In the genomic region with DNA sequence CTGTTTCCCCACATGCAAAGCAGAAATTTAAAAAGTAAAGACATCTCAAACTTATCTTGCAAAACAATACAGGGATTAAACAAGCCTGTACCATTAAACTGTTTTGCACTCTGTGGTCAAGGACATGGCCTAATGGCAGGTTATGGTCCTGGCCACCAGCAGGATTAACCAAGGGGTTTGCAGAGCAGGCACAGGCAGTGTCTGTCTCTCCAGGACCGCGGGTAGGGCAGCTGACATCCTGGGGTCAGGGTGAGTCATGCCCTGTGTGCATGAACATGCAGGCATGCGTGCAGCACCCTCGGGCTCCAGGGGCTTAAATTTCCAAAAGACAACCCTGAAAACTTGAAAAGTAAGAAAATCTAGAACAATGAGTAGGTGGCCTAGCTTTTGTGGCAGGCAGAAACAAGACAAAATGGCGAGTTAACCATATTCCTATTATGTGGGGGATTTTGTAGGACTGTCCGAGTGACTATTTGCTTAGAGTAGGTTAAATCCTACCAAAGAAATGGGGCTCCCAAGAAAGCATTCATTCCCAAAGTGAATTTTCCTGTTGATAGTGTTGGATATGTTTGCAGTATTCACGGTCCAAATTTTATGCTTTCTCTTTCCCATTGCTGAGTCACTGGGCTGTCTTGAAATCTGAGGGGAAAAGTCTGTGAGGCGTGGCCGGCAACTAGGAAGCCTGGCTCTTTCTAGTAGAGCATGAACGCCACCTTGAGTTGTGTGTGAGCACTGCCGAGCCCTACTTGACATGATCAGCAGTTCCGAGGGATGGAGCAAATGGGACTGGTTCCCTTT, we compare ENCODE assay signal across 8 cellular contexts.
DNase-seq lines count a peak whose midpoint lies in the region; ATAC-seq, FAIRE-seq and TF ChIP-seq lines count a peak whose summit lies in the region.

No MANE protein-coding gene starts in this region.

- H3K4me2 ChIP-seq in Loucy (ENCODE audit: low read depth, low read length, poor library complexity, severe bottlenecking) (peak overlapping the region; percentile 79), trophoblast cell (ENCODE audit: low read length) (peak overlapping the region; percentile 55)

- H3K9me3 ChIP-seq in HAP-1 (no peaks in the 10 kb centered on the region), Loucy (ENCODE audit: insufficient read depth, low read depth, low read length) (no peaks in the 10 kb centered on the region), heart right ventricle (no peaks in the 10 kb centered on the region), trophoblast cell (ENCODE audit: insufficient read depth, low read depth, low read length) (no peaks in the 10 kb centered on the region)

- no peaks in the 10 kb centered on the region for H4K20me1 ChIP-seq in Loucy (ENCODE audit: insufficient read depth, low read length, poor library complexity, severe bottlenecking)

- intact Hi-C loops in heart right ventricle (cut with DNase I) = loop anchor here in 8 of 10 donors (5.0 to 10.0 kb wide), 12 partner anchors 135 to 587 kb away; partner anchors contain the start of gene FAM20A (in 1 of the 8)

- no peak overlapping the region for H3K23ac ChIP-seq in trophoblast cell (ENCODE audit: low read length)

- peak overlapping the region; percentile 58 for H3K9ac ChIP-seq in Loucy (ENCODE audit: low read depth, low read length, poor library complexity, severe bottlenecking)
- no peak overlapping the region for H3K9ac ChIP-seq in trophoblast cell (ENCODE audit: low read length)

- peaks cover 2% of the 10 kb centered on the region for H3K79me1 ChIP-seq in trophoblast cell (ENCODE audit: low read length)

- H3K4me3 ChIP-seq in GM06990 (replicated peaks; ENCODE audit: low read depth, low read length) = peak overlapping the region; percentile 12; the same call in 1 of the 2 replicates
- peak overlapping the region; percentile 21 for H3K4me3 ChIP-seq in HAP-1
- peak overlapping the region; percentile 74 for H3K4me3 ChIP-seq in Loucy (ENCODE audit: low read length, poor library complexity, severe bottlenecking)
- peak overlapping the region in 7 of 10 donors; percentile 14 to 49 (median 40) for H3K4me3 ChIP-seq in heart right ventricle
- H3K4me3 ChIP-seq in trophoblast cell (ENCODE audit: low read depth, low read length) = no peak overlapping the region

- H2BK120ac ChIP-seq in trophoblast cell (ENCODE audit: insufficient read depth, low read length, poor library complexity) = peak overlapping the region; percentile 53

- H4K8ac ChIP-seq in trophoblast cell (ENCODE audit: low read depth, low read length) = no peak overlapping the region

- H3K36me3 ChIP-seq in GM06990 (ENCODE audit: control insufficient read depth, insufficient read depth, low read length) (no peaks in the 10 kb centered on the region), HAP-1 (replicated peaks) (no peaks in the 10 kb centered on the region), Loucy (ENCODE audit: insufficient read depth, low read length) (no peaks in the 10 kb centered on the region), heart right ventricle (no peaks in the 10 kb centered on the region), trophoblast cell (ENCODE audit: control insufficient read depth in 1 of 2, insufficient read depth in 2 of 2, low read length in 2 of 2) (no peaks in the 10 kb centered on the region)

- H3K9me2 ChIP-seq in Loucy (replicated peaks; ENCODE audit: low read depth, low read length) = no peaks in the 10 kb centered on the region

- FAIRE-seq in RCC 7860 (lab: Jason Lieb, UNC) = peak; percentile 83

- peak; percentile 96 to 99 (median 98) for ATAC-seq in heart right ventricle

- no peak overlapping the region for H3K14ac ChIP-seq in trophoblast cell (ENCODE audit: low read length)

- DNase-seq in GM06990 (ENCODE audit: extremely low read depth, insufficient read length) = peak; percentile 18
- peak; percentile 84 to 89 for DNase-seq in HAP-1 (ENCODE audit: low spot score in 2 of 2)
- peak; percentile 83 for DNase-seq in RCC 7860 (ENCODE audit: low spot score)
- peak; percentile 89 for DNase-seq in amniotic epithelial cell (ENCODE audit: low read depth)
- DNase-seq in heart right ventricle = peak; percentile 81 to 88
- DNase-seq in trophoblast cell = peak; percentile 91 to 98
- no peak for DNase-seq in effector CD8-positive, alpha-beta T cell (lab: John Stamatoyannopoulos, UW)

- H3K18ac ChIP-seq in trophoblast cell (ENCODE audit: low read length) = no peak overlapping the region

- WGBS in heart right ventricle, 2 donors = 9 to 13% methylated on average over 12 of the region's 12 CpGs
- WGBS in trophoblast cell (ENCODE audit: extremely low coverage, insufficient coverage, insufficient read length) = no CpG with 5 or more reads among the region's 12 CpGs

- in situ Hi-C loops in HAP-1 (cut with MboI; ENCODE audit: low sequenced_read_pairs) = loop anchor here (5.0 to 25.0 kb wide), 4 partner anchors 217 to 772 kb away; partner anchors contain the start of gene C17orf58

- no peak overlapping the region for H2AK5ac ChIP-seq in trophoblast cell (ENCODE audit: low read length)

- peak overlapping the region; percentile 82 for H2AFZ ChIP-seq in Loucy (ENCODE audit: low read length)
- H2AFZ ChIP-seq in trophoblast cell (ENCODE audit: insufficient read depth, low read length, poor library complexity) = no peak overlapping the region

- H3K27me3 ChIP-seq in GM06990 (replicated peaks; ENCODE audit: control insufficient read depth, insufficient read depth, low read length) = no peaks in the 10 kb centered on the region
- no peaks in the 10 kb centered on the region for H3K27me3 ChIP-seq in HAP-1 (ENCODE audit: low read depth)
- H3K27me3 ChIP-seq in Loucy (ENCODE audit: insufficient read depth, low read length, poor library complexity, severe bottlenecking) = no peaks in the 10 kb centered on the region
- H3K27me3 ChIP-seq in heart right ventricle = no peaks in the 10 kb centered on the region
- H3K27me3 ChIP-seq in trophoblast cell (ENCODE audit: insufficient read depth, low read length) = no peaks in the 10 kb centered on the region

- peak overlapping the region; percentile 42 to 90 (median 79) for H3K27ac ChIP-seq in heart right ventricle
- H3K27ac ChIP-seq in trophoblast cell (ENCODE audit: low read depth, low read length) = peak overlapping the region; percentile 75

- peak; percentile 78 for TF ChIP-seq CTCF in GM06990 (IDR thresholded peaks at IDR 0.05; ENCODE audit: insufficient read depth, low read length, poor library complexity, severe bottlenecking)
- TF ChIP-seq CTCF in Loucy (conservative IDR thresholded peaks at IDR 0.05; ENCODE audit: low read length) = peak; percentile 89
- peak; percentile 69 to 95 (median 86) for TF ChIP-seq CTCF in heart right ventricle (IDR thresholded peaks at IDR 0.05)

- no peak overlapping the region for H2BK12ac ChIP-seq in trophoblast cell (ENCODE audit: low read length)

- H3K4ac ChIP-seq in trophoblast cell (ENCODE audit: low read depth, low read length) = no peak overlapping the region

- H3K79me2 ChIP-seq in Loucy (ENCODE audit: insufficient read depth, low read length) = no peaks in the 10 kb centered on the region
- no peaks in the 10 kb centered on the region for H3K79me2 ChIP-seq in trophoblast cell (ENCODE audit: control insufficient read depth, insufficient read depth, low read length, poor library complexity)

- no peak overlapping the region for H2BK5ac ChIP-seq in trophoblast cell (ENCODE audit: low read depth, low read length, poor library complexity)

- H3K4me1 ChIP-seq in HAP-1 (peaks cover 15% of the 10 kb centered on the region), Loucy (ENCODE audit: insufficient read depth, low read length, poor library complexity, severe bottlenecking) (no peaks in the 10 kb centered on the region), heart right ventricle (peaks cover 0 to 14% (median 8%) of the 10 kb centered on the region in 9 donors), trophoblast cell (ENCODE audit: control insufficient read depth in 1 of 2, insufficient read depth in 2 of 2, low read length in 2 of 2) (no peaks in the 10 kb centered on the region)

- no peak overlapping the region for H4K12ac ChIP-seq in trophoblast cell (ENCODE audit: low read depth, low read length)

- no peak overlapping the region for H4K91ac ChIP-seq in trophoblast cell (ENCODE audit: low read depth, low read length)

- H3F3A ChIP-seq in Loucy (ENCODE audit: low read depth) = no peaks in the 10 kb centered on the region
